Comparison of ENCODE assay signal across 1 cellular context in genomic region chr20:32062776-32063170, GRCh38.
TF ChIP-seq lines count a peak whose summit lies in the region.

No MANE protein-coding gene starts in this region.

TF ChIP-seq in GM23338, 12 proteins besides CTCF, POLR2A, EP300 and RAD21 (continued from another document):
- no peak for TF ChIP-seq ZNF462 (CRISPR knock-in tag; IDR thresholded peaks at IDR 0.05)
- TF ChIP-seq REST (IDR thresholded peaks at IDR 0.05; ENCODE audit: unreplicated experiment), result no peak
- no peak for TF ChIP-seq NANOG (IDR thresholded peaks at IDR 0.05; ENCODE audit: borderline replicate concordance)
- no peak for TF ChIP-seq CREB1 (CRISPR knock-in tag; IDR thresholded peaks at IDR 0.05; ENCODE audit: low read depth)
